3 cellular contexts compared by ENCODE assay signal in the genomic region with DNA sequence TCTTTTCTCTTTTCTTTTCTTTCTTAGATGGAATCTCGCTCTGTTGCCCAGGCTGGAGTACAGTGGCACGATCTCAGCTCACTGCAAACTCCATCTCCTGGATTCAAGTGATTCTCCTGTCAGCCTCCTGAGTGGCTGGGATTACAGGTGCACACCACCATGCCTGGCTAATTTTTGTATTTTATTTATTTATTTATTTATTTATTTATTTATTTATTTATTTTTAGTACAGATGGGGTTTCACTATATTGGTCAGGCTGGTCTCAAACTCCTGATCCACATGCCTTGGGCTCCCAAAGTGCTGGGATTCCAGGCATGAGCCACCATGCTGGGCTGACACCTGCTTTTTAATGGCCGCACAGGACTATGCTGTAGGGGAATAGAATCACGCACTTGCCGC. TPM values are rescaled to one million over a fixed set of nuclear protein-coding genes. Genes with fewer than 3 reads are reported as not detected.
"Had no signal": no experiment of that assay in that cellular context is flagged by ENCODE, and none has a peak within 500 bp of the region (broad histone marks: within the 10 kb centered on the region; RNA-seq: fewer than 3 reads in every experiment).

No MANE protein-coding gene starts in this region.

RNA-seq across cellular contexts. Expression of gene GPR78, which starts 3.6 kb away (rescaled TPM):
- total RNA-seq: HT-29, HT1080 had no signal
- polyA plus RNA-seq: IgD-negative memory B cell had no signal

RNA-seq across cellular contexts. Expression of gene CPZ, which starts 16.0 kb away (rescaled TPM):
- total RNA-seq: HT-29, HT1080 had no signal
- polyA plus RNA-seq: IgD-negative memory B cell had no signal
